8 cellular contexts compared by ENCODE assay signal in the genomic region with DNA sequence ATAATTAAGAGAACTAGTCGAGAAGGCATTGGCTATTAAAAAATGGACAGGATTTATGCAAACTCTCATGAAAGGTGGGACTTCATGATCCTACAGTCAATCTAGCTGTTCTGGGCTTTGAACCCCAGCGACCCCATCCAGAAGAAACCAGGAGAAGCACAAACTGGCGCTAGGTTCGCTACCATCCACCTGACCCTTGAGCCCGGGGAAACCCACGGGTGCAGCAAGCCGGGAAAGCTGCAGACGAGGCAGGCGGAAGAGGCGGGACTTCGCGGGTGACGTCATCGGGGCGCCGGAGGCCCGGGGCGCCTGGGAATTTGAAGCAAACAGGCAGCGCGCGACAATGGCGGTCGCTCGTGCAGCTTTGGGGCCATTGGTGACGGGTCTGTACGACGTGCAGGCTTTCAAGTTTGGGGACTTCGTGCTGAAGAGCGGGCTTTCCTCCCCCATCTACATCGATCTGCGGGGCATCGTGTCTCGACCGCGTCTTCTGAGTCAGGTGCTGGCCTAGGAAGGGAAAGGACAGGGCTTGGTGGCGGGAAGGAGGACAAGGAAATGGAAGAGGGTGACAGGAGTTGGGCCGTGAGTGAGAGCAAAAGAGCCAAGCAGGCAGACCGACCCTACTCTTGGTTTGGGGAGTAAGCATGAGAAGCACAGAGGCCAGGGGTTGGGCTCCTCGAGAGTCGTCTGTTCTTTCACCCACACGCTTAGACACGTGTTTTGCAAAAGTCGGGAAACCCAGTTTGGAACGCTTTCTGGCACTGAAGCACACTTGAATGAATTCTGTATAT. TPM values are rescaled to one million over a fixed set of nuclear protein-coding genes. Genes with fewer than 3 reads are reported as not detected.
DNase-seq lines count a peak whose midpoint lies in the region; ATAC-seq and TF ChIP-seq lines count a peak whose summit lies in the region.

A gene (plus strand): TSS at position 324 of the 791 bp plus-strand sequence. CDS start 20 bp downstream, at position 344.

- H2AFZ ChIP-seq in SU-DHL-6 (ENCODE audit: low read depth, low read length, severe bottlenecking): peak within 1 kb of the TSS; percentile 88
- H2AFZ ChIP-seq in trophoblast cell (ENCODE audit: insufficient read depth, low read length, poor library complexity): peak within 1 kb of the TSS; percentile 92

- H3K4me3 ChIP-seq in SU-DHL-6 (ENCODE audit: insufficient read depth, low read length, poor library complexity, severe bottlenecking) (peak within 1 kb of the TSS; percentile 92), cardiac muscle cell (peak within 1 kb of the TSS; percentile 74), trophoblast cell (ENCODE audit: low read depth, low read length) (peak within 1 kb of the TSS; percentile 88), tibial nerve (peak within 1 kb of the TSS; percentile 60 to 97 (median 71))

- no peaks in the 10 kb centered on the region for H3K9me2 ChIP-seq in SU-DHL-6 (replicated peaks; ENCODE audit: insufficient read depth, low read length)

- peak within 1 kb of the TSS; percentile 5 for H2AK5ac ChIP-seq in trophoblast cell (ENCODE audit: low read length)

- peaks cover 23% of the 10 kb centered on the region for H3K4me1 Mint-ChIP-seq in activated naive CD8-positive, alpha-beta T cell treated with anti-CD3 and anti-CD28 coated beads, Interleukin-2, amount 10 ng/mL, durations not matched to agents 7 days and 5 days

- peaks cover 44% of the 10 kb centered on the region for H3K79me2 ChIP-seq in SU-DHL-6 (ENCODE audit: insufficient read depth, low read length)
- peaks cover 4% of the 10 kb centered on the region for H3K79me2 ChIP-seq in trophoblast cell (ENCODE audit: control insufficient read depth, insufficient read depth, low read length, poor library complexity)

- peak within 1 kb of the TSS; percentile 99 for H3K4me3 Mint-ChIP-seq in activated naive CD8-positive, alpha-beta T cell treated with anti-CD3 and anti-CD28 coated beads, Interleukin-2, amount 10 ng/mL, durations not matched to agents 7 days and 5 days

- H3K27ac Mint-ChIP-seq in activated naive CD8-positive, alpha-beta T cell treated with anti-CD3 and anti-CD28 coated beads, Interleukin-2, amount 10 ng/mL, durations not matched to agents 7 days and 5 days: peak within 1 kb of the TSS; percentile 100

- H3K36me3 ChIP-seq in SU-DHL-6 (ENCODE audit: low read length) (peaks cover 7% of the 10 kb centered on the region; the same call in 1 of the 2 replicates), cardiac muscle cell (peaks cover 5% of the 10 kb centered on the region), trophoblast cell (ENCODE audit: control insufficient read depth in 1 of 2, insufficient read depth in 2 of 2, low read length in 2 of 2) (peaks cover 5 to 6% of the 10 kb centered on the region in 2 experiments), tibial nerve (peaks cover 0 to 7% (median 0%) of the 10 kb centered on the region in 3 donors)

- no peaks in the 10 kb centered on the region for H3K27me3 ChIP-seq in SU-DHL-6 (ENCODE audit: low read length)
- peaks cover 31% of the 10 kb centered on the region for H3K27me3 ChIP-seq in cardiac muscle cell
- H3K27me3 ChIP-seq in trophoblast cell (ENCODE audit: insufficient read depth, low read length): no peaks in the 10 kb centered on the region
- H3K27me3 ChIP-seq in tibial nerve: peaks cover 0 to 21% of the 10 kb centered on the region in 2 donors

- no peaks in the 10 kb centered on the region for H3K9me3 ChIP-seq in SU-DHL-6 (ENCODE audit: insufficient read depth, low read length)
- no peaks in the 10 kb centered on the region for H3K9me3 ChIP-seq in cardiac muscle cell (ENCODE audit: low read depth)
- no peaks in the 10 kb centered on the region for H3K9me3 ChIP-seq in trophoblast cell (ENCODE audit: insufficient read depth, low read depth, low read length)
- H3K9me3 ChIP-seq in tibial nerve: no peaks in the 10 kb centered on the region

- H3K9me3 Mint-ChIP-seq in activated naive CD8-positive, alpha-beta T cell treated with anti-CD3 and anti-CD28 coated beads, Interleukin-2, amount 10 ng/mL, durations not matched to agents 7 days and 5 days: no peaks in the 10 kb centered on the region

- TF ChIP-seq CTCF in GM10266 (IDR thresholded peaks at IDR 0.05; ENCODE audit: control insufficient read depth, insufficient read depth, low read depth, missing control alignments): no peak
- no peak for TF ChIP-seq CTCF in SU-DHL-6 (IDR thresholded peaks at IDR 0.05; ENCODE audit: insufficient read depth, low read length, poor library complexity, severe bottlenecking)
- TF ChIP-seq CTCF in cardiac muscle cell (IDR thresholded peaks at IDR 0.05; ENCODE audit: low read depth, low read length): no peak
- no peak for TF ChIP-seq CTCF in tibial nerve (IDR thresholded peaks at IDR 0.05)

- peak; percentile 94 for ATAC-seq in HG02623 (IDR thresholded peaks at IDR 0.05; ENCODE audit: unreplicated experiment)
- ATAC-seq in activated naive CD8-positive, alpha-beta T cell treated with anti-CD3 and anti-CD28 coated beads, Interleukin-2, amount 10 ng/mL, durations not matched to agents 7 days and 5 days (ENCODE audit: low read depth): peak; percentile 99

- H3K4me2 ChIP-seq in SU-DHL-6 (ENCODE audit: low read depth, low read length, poor library complexity, severe bottlenecking) (peak within 1 kb of the TSS; percentile 69), trophoblast cell (ENCODE audit: low read length) (peak within 1 kb of the TSS; percentile 83)

- peak within 1 kb of the TSS; percentile 64 for H3K18ac ChIP-seq in trophoblast cell (ENCODE audit: low read length)

- peak within 1 kb of the TSS; percentile 96 for H4K12ac ChIP-seq in trophoblast cell (ENCODE audit: low read depth, low read length)

- no CpG with 5 or more reads among the region's 44 CpGs for WGBS in trophoblast cell (ENCODE audit: extremely low coverage, insufficient coverage, insufficient read length)
- 0% methylated on average over 27 to 44 of the region's 44 CpGs for WGBS in tibial nerve, 2 donors

- peaks cover 30% of the 10 kb centered on the region for H3K27me3 Mint-ChIP-seq in activated naive CD8-positive, alpha-beta T cell treated with anti-CD3 and anti-CD28 coated beads, Interleukin-2, amount 10 ng/mL, durations not matched to agents 7 days and 5 days

- peaks cover 9% of the 10 kb centered on the region; the same call in 1 of the 2 replicates for H4K20me1 ChIP-seq in SU-DHL-6 (ENCODE audit: low read depth, low read length)

- TF ChIP-seq POLR2A in tibial nerve (IDR thresholded peaks at IDR 0.05): peak in 1 of 2 donors; percentile 58

- peak within 1 kb of the TSS; percentile 93 for H4K8ac ChIP-seq in trophoblast cell (ENCODE audit: low read depth, low read length)

- H3K9ac ChIP-seq in SU-DHL-6 (ENCODE audit: low read length) (peak within 1 kb of the TSS; percentile 86), trophoblast cell (ENCODE audit: low read length) (peak within 1 kb of the TSS; percentile 86)

- no peak within 1 kb of the TSS for H2BK12ac ChIP-seq in trophoblast cell (ENCODE audit: low read length)

- peak within 1 kb of the TSS; percentile 64 for H3K4ac ChIP-seq in trophoblast cell (ENCODE audit: low read depth, low read length)

- POLR2A ChIA-PET in activated naive CD8-positive, alpha-beta T cell treated with anti-CD3 and anti-CD28 coated beads, Interleukin-2, amount 10 ng/mL, durations not matched to agents 7 days and 5 days (lab: Charles Lee): interaction anchor here (1.1 to 1.7 kb wide), 2 partner anchors 8 to 18 kb away, joined by 3 to 5 read pairs; no protein-coding TSS in a partner anchor

- H3K4me1 ChIP-seq in cardiac muscle cell (ENCODE audit: low read depth) (peaks cover 5% of the 10 kb centered on the region), trophoblast cell (ENCODE audit: control insufficient read depth in 1 of 2, insufficient read depth in 2 of 2, low read length in 2 of 2) (peaks cover 2 to 3% of the 10 kb centered on the region in 2 experiments), tibial nerve (peaks cover 0 to 42% (median 12%) of the 10 kb centered on the region in 4 donors)

- H2BK120ac ChIP-seq in trophoblast cell (ENCODE audit: insufficient read depth, low read length, poor library complexity): peak within 1 kb of the TSS; percentile 7

- no peak within 1 kb of the TSS for H3K23ac ChIP-seq in trophoblast cell (ENCODE audit: low read length)

- peaks cover 4% of the 10 kb centered on the region for H3K79me1 ChIP-seq in trophoblast cell (ENCODE audit: low read length)

- no peaks in the 10 kb centered on the region for H3F3A ChIP-seq in SU-DHL-6 (ENCODE audit: insufficient read depth)

- H3K14ac ChIP-seq in trophoblast cell (ENCODE audit: low read length): peak within 1 kb of the TSS; percentile 89

- H2BK5ac ChIP-seq in trophoblast cell (ENCODE audit: low read depth, low read length, poor library complexity): peak within 1 kb of the TSS; percentile 7

- peak; percentile 65 to 82 for TF ChIP-seq EP300 in tibial nerve (IDR thresholded peaks at IDR 0.05)

- H4K91ac ChIP-seq in trophoblast cell (ENCODE audit: low read depth, low read length): peak within 1 kb of the TSS; percentile 52

- H3K27ac ChIP-seq in SU-DHL-6 (ENCODE audit: low read depth, low read length) (peak within 1 kb of the TSS; percentile 36), cardiac muscle cell (peak within 1 kb of the TSS; percentile 68), trophoblast cell (ENCODE audit: low read depth, low read length) (no peak within 1 kb of the TSS), tibial nerve (peak within 1 kb of the TSS in 3 of 4 donors; percentile 67 to 87 (median 75))

- H3K36me3 Mint-ChIP-seq in activated naive CD8-positive, alpha-beta T cell treated with anti-CD3 and anti-CD28 coated beads, Interleukin-2, amount 10 ng/mL, durations not matched to agents 7 days and 5 days: peaks cover 5% of the 10 kb centered on the region

- DNase-seq in GM10266 (ENCODE audit: extremely low spot score) (peak; percentile 89), NCI-H1105 treated with DMSO at 0.1 percent for 48 hours (lab: John Stamatoyannopoulos, UW) (peak; percentile 95), cardiac muscle cell (ENCODE audit: low read depth in 1 of 2, low spot score in 1 of 2) (peak; percentile 81 to 93), trophoblast cell (peak; percentile 84 to 87), tibial nerve (ENCODE audit: low spot score in 2 of 2) (peak; percentile 75 to 76)
- DNase-seq in activated naive CD8-positive, alpha-beta T cell treated with anti-CD3 and anti-CD28 coated beads, Interleukin-2, amount 10 ng/mL, durations not matched to agents 7 days and 5 days: peak; percentile 95

RNA-seq across cellular contexts. Expression of the gene that starts here (rescaled TPM):
- total RNA-seq in activated naive CD8-positive, alpha-beta T cell treated with anti-CD3 and anti-CD28 coated beads, Interleukin-2, amount 10 ng/mL, durations not matched to agents 7 days and 5 days: 10 to 100 TPM; 33.4 to 38.0 TPM
- 19.7 and 127 TPM in 2 replicates for total RNA-seq in cardiac muscle cell
- 21.3 and 23.2 TPM in 2 replicates for polyA plus RNA-seq in cardiac muscle cell
- 23.2 and 23.9 TPM in 2 replicates for polyA plus RNA-seq in trophoblast cell (2013)
- total RNA-seq in tibial nerve: 10 to 100 TPM; 11.0 to 34.5 (median 16.2) TPM
